11 cellular contexts compared by ENCODE assay signal in genomic region chr1:16212251-16212961, GRCh38. TPM values are rescaled to one million over a fixed set of nuclear protein-coding genes. Genes with fewer than 3 reads are reported as not detected.
DNase-seq lines count a peak whose midpoint lies in the region; ATAC-seq and TF ChIP-seq lines count a peak whose summit lies in the region.
"Had no signal": no experiment of that assay in that cellular context is flagged by ENCODE, and none has a peak within 500 bp of the region (broad histone marks: within the 10 kb centered on the region; RNA-seq: fewer than 3 reads in every experiment).

ARHGEF19 (minus strand) TSS chr1:16212652; CDS start chr1:16209054, 3,598 bp downstream.

- no peak within 1 kb of the TSS for H3K4me3 Mint-ChIP-seq in Caco-2 (ENCODE audit: unreplicated experiment)
- H3K4me3 Mint-ChIP-seq in brain, result peak within 1 kb of the TSS in 2 of 5 experiments; percentile 6 to 20
- H3K4me3 Mint-ChIP-seq: memory B cell; T-helper 1 cell treated with Interleukin-12 subunit alpha and Interleukin-12 subunit beta and Interleukin-4 antibody, amounts not matched to agents 30 μg/mL and 1 μg/mL, for 36 hours had no signal

- no peaks in the 10 kb centered on the region for H3K9me3 Mint-ChIP-seq in Caco-2 (ENCODE audit: unreplicated experiment)
- peaks cover 0 to 5% (median 0%) of the 10 kb centered on the region in 5 experiments for H3K9me3 Mint-ChIP-seq in brain
- H3K9me3 Mint-ChIP-seq: memory B cell; T-helper 1 cell treated with Interleukin-12 subunit alpha and Interleukin-12 subunit beta and Interleukin-4 antibody, amounts not matched to agents 30 μg/mL and 1 μg/mL, for 36 hours had no signal

- ATAC-seq in sciatic nerve, result no peak

- no peaks in the 10 kb centered on the region for H3K27me3 ChIP-seq in Caco-2 (replicated peaks; ENCODE audit: control insufficient read depth, insufficient read depth, low read length)
- H3K27me3 ChIP-seq in mucosa of stomach (ENCODE audit: control insufficient read depth, insufficient read depth, low read length), result no peaks in the 10 kb centered on the region

- H3K4me3 ChIP-seq in Caco-2 (ENCODE audit: low read depth, low read length), result peak within 1 kb of the TSS; percentile 20
- no peak within 1 kb of the TSS for H3K4me3 ChIP-seq in mucosa of stomach (ENCODE audit: low read length)

- H3K36me3 ChIP-seq in Caco-2 (ENCODE audit: control insufficient read depth, insufficient read depth, low read length) (no peaks in the 10 kb centered on the region), mucosa of stomach (ENCODE audit: control insufficient read depth, insufficient read depth, low read length) (no peaks in the 10 kb centered on the region)

- intact Hi-C loops in Caco-2 (cut with micrococcal nuclease; ENCODE audit: unreplicated experiment) (no loop called here), sciatic nerve (cut with DNase I) (no loop called here)

- CTCF ChIA-PET in Caco-2 (lab: Charles Lee), result no interaction called here

- no peak for TF ChIP-seq CTCF in Caco-2 (IDR thresholded peaks at IDR 0.05; ENCODE audit: insufficient read depth in 1 of 2, low read depth in 1 of 2, low read length in 1 of 2, severe bottlenecking in 1 of 2, unreplicated experiment in 1 of 2)
- TF ChIP-seq CTCF in brain (conservative IDR thresholded peaks at IDR 0.05), result no peak

- H3K4me1 ChIP-seq in Caco-2 (peaks cover 14% of the 10 kb centered on the region), mucosa of stomach (ENCODE audit: control insufficient read depth, insufficient read depth, low read length) (peaks cover 36% of the 10 kb centered on the region)

- H3K9ac ChIP-seq in mucosa of stomach (ENCODE audit: low read length), result peak within 1 kb of the TSS; percentile 30

- no peak for TF ChIP-seq POLR2A in erythroblast (IDR thresholded peaks at IDR 0.05; ENCODE audit: low read length)

- H3K9me3 ChIP-seq in Caco-2 (no peaks in the 10 kb centered on the region), mucosa of stomach (ENCODE audit: control insufficient read depth, low read length) (no peaks in the 10 kb centered on the region)

- H3K27ac Mint-ChIP-seq in Caco-2 (ENCODE audit: unreplicated experiment) (no peak within 1 kb of the TSS), brain (peak within 1 kb of the TSS in 1 of 5 experiments; percentile 74)
- H3K27ac Mint-ChIP-seq: memory B cell; T-helper 1 cell treated with Interleukin-12 subunit alpha and Interleukin-12 subunit beta and Interleukin-4 antibody, amounts not matched to agents 30 μg/mL and 1 μg/mL, for 36 hours had no signal

- H3K27me3 Mint-ChIP-seq in Caco-2 (ENCODE audit: insufficient read depth, unreplicated experiment), result no peaks in the 10 kb centered on the region
- peaks cover 21% of the 10 kb centered on the region for H3K27me3 Mint-ChIP-seq in brain

- H3K4me1 Mint-ChIP-seq in Caco-2 (ENCODE audit: low read depth, unreplicated experiment) (peaks cover 7% of the 10 kb centered on the region), brain (peaks cover 43% of the 10 kb centered on the region)

- POLR2A ChIA-PET in Caco-2 (lab: Charles Lee), result interaction anchor here (0.5 kb wide), 2 partner anchors 28 to 37 kb away, joined by 5 read pairs; no protein-coding TSS in a partner anchor

- H3K36me3 Mint-ChIP-seq in Caco-2 (ENCODE audit: insufficient read depth, unreplicated experiment) (peaks cover 6% of the 10 kb centered on the region), brain (no peaks in the 10 kb centered on the region)
- H3K36me3 Mint-ChIP-seq: memory B cell had no signal

- BruUV-seq in Caco-2 (replicated peaks; lab: Mats Ljungman, UMichigan), result no TSS peak

- peak; percentile 60 to 66 for DNase-seq in Caco-2
- peak; percentile 60 for DNase-seq in NCI-H1092 (lab: John Stamatoyannopoulos, UW)
- DNase-seq in sciatic nerve (ENCODE audit: low spot score), result no peak
- no peak for DNase-seq in stimulated activated CD4-positive, alpha-beta T cell treated with anti-CD3 and anti-CD28 coated beads, Interleukin-1b, Interleukin-23, amount 100 ng/mL, for 48 hours
- no peak for DNase-seq in erythroblast (lab: John Stamatoyannopoulos, UW)
- no peak for DNase-seq in 8988T
- DNase-seq: DND-41 had no signal

RNA-seq across cellular contexts. Expression of gene ARHGEF19, which starts in this region (rescaled TPM):
- total RNA-seq in Caco-2 (2022) (7.7 and 8.0 TPM in 2 replicates), sciatic nerve (4.6 TPM)
- polyA plus RNA-seq in brain (ENCODE audit: insufficient read depth, low read depth, low replicate concordance), result 33.6 TPM

Comparison
In these comparisons a context has a peak if more than half of its experiments do, and no peak if none do; other contexts are left out.
1. DNase-seq: peak in Caco-2 (2 of 2) and NCI-H1092 (single experiment); none in sciatic nerve (single experiment), stimulated activated CD4-positive, alpha-beta T cell treated with anti-CD3 and anti-CD28 coated beads, Interleukin-1b, Interleukin-23, amount 100 ng/mL, for 48 hours (single experiment), erythroblast (0 of 2) and 8988T (single experiment).